ENCODE assay signal across 29 cellular contexts in genomic region chr7:74297516-74298233, GRCh38.
"Had no signal": no experiment of that assay in that cellular context is flagged by ENCODE, and none has a peak within 500 bp of the region (broad histone marks: within the 10 kb centered on the region; RNA-seq: fewer than 3 reads in every experiment).

No MANE protein-coding gene starts in this region.

- H3K4me3 Mint-ChIP-seq: activated CD4-positive, alpha-beta T cell treated with anti-CD3 and anti-CD28 coated beads for 36 hours; activated CD8-positive, alpha-beta memory T cell treated with anti-CD3 and anti-CD28 coated beads, Interleukin-2, amount 10 ng/mL, durations not matched to agents 7 days and 5 days; activated CD8-positive, alpha-beta T cell treated with anti-CD3 and anti-CD28 coated beads, Interleukin-2, amount 10 ng/mL, durations not matched to agents 7 days and 5 days; activated naive CD8-positive, alpha-beta T cell treated with anti-CD3 and anti-CD28 coated beads for 36 hours; immature natural killer cell; mesothelial cell of epicardium; naive B cell had no signal

- H3K36me3 ChIP-seq: adrenal gland, brain microvascular endothelial cell, esophagus muscularis mucosa, heart left ventricle, pancreas, prostate gland, transverse colon, uterus had no signal

- DNase-seq: activated CD4-positive, alpha-beta T cell treated with anti-CD3 and anti-CD28 coated beads for 36 hours; activated CD4-positive, CD25-positive, alpha-beta regulatory T cell; activated CD8-positive, alpha-beta memory T cell treated with anti-CD3 and anti-CD28 coated beads, Interleukin-2, amount 10 ng/mL, durations not matched to agents 7 days and 5 days; activated CD8-positive, alpha-beta T cell treated with anti-CD3 and anti-CD28 coated beads, Interleukin-2, amount 10 ng/mL, durations not matched to agents 7 days and 5 days; activated naive CD4-positive, alpha-beta T cell; activated naive CD8-positive, alpha-beta T cell treated with anti-CD3 and anti-CD28 coated beads for 36 hours; activated T-cell treated with anti-CD3 and anti-CD28 coated beads, Interleukin-2, amount 50 U/mL, for 48 hours; adrenal gland; brain microvascular endothelial cell; dorsolateral prefrontal cortex; foreskin keratinocyte; heart left ventricle; hypothalamus; immature natural killer cell; naive B cell; pancreas; retina; stimulated activated CD4-positive, alpha-beta T cell treated with anti-CD3 and anti-CD28 coated beads, Interleukin-12 subunit alpha, Interleukin-12 subunit beta, amount 100 ng/mL, for 4 hours; stimulated activated CD4-positive, alpha-beta T cell treated with anti-CD3 and anti-CD28 coated beads, Interleukin-4, amount 100 ng/mL, for 1 hour; stimulated activated naive CD8-positive, alpha-beta T cell treated with anti-CD3 and anti-CD28 coated beads, Interleukin-15, Interleukin-2, amounts not matched to agents 100 U/mL and 50 U/mL, for 24 hours; testis; transverse colon; uterus had no signal

- H3K9me3 ChIP-seq: adrenal gland, esophagus muscularis mucosa, pancreas, prostate gland, testis, transverse colon, uterus had no signal

- H3K4me1 Mint-ChIP-seq: activated CD4-positive, alpha-beta T cell treated with anti-CD3 and anti-CD28 coated beads for 36 hours; activated naive CD8-positive, alpha-beta T cell treated with anti-CD3 and anti-CD28 coated beads for 36 hours had no signal

- H3K4me1 ChIP-seq: prostate gland had no signal

- H3K36me3 Mint-ChIP-seq: activated CD8-positive, alpha-beta memory T cell treated with anti-CD3 and anti-CD28 coated beads, Interleukin-2, amount 10 ng/mL, durations not matched to agents 7 days and 5 days; activated naive CD8-positive, alpha-beta T cell treated with anti-CD3 and anti-CD28 coated beads for 36 hours; naive B cell had no signal

- H3K9me3 Mint-ChIP-seq: activated naive CD8-positive, alpha-beta T cell treated with anti-CD3 and anti-CD28 coated beads for 36 hours; immature natural killer cell; mesothelial cell of epicardium; naive B cell had no signal

- ATAC-seq: activated CD4-positive, alpha-beta T cell treated with anti-CD3 and anti-CD28 coated beads for 36 hours; activated CD8-positive, alpha-beta memory T cell treated with anti-CD3 and anti-CD28 coated beads, Interleukin-2, amount 10 ng/mL, durations not matched to agents 7 days and 5 days; activated CD8-positive, alpha-beta T cell treated with anti-CD3 and anti-CD28 coated beads, Interleukin-2, amount 10 ng/mL, durations not matched to agents 7 days and 5 days; foreskin keratinocyte; heart left ventricle; pancreas; sciatic nerve; stimulated activated naive CD8-positive, alpha-beta T cell treated with anti-CD3 and anti-CD28 coated beads, Interleukin-15, Interleukin-2, amounts not matched to agents 100 U/mL and 50 U/mL, for 24 hours had no signal

- H3K4me3 ChIP-seq: adrenal gland, coronary artery, dorsolateral prefrontal cortex, esophagus muscularis mucosa, heart left ventricle, pancreas, prostate gland, skin epidermis, testis, transverse colon, uterus had no signal

- H3K27ac Mint-ChIP-seq: activated CD4-positive, alpha-beta T cell treated with anti-CD3 and anti-CD28 coated beads for 36 hours; activated CD8-positive, alpha-beta memory T cell treated with anti-CD3 and anti-CD28 coated beads, Interleukin-2, amount 10 ng/mL, durations not matched to agents 7 days and 5 days; activated CD8-positive, alpha-beta T cell treated with anti-CD3 and anti-CD28 coated beads, Interleukin-2, amount 10 ng/mL, durations not matched to agents 7 days and 5 days; activated naive CD8-positive, alpha-beta T cell treated with anti-CD3 and anti-CD28 coated beads for 36 hours; mesothelial cell of epicardium had no signal

- H3K27me3 Mint-ChIP-seq: activated CD4-positive, alpha-beta T cell treated with anti-CD3 and anti-CD28 coated beads for 36 hours; activated naive CD8-positive, alpha-beta T cell treated with anti-CD3 and anti-CD28 coated beads for 36 hours; naive B cell had no signal

- H3K27ac ChIP-seq: adrenal gland, brain microvascular endothelial cell, coronary artery, esophagus muscularis mucosa, foreskin keratinocyte, heart left ventricle, pancreas, prostate gland, skin epidermis, testis, transverse colon, uterus had no signal
